In the genomic region with DNA sequence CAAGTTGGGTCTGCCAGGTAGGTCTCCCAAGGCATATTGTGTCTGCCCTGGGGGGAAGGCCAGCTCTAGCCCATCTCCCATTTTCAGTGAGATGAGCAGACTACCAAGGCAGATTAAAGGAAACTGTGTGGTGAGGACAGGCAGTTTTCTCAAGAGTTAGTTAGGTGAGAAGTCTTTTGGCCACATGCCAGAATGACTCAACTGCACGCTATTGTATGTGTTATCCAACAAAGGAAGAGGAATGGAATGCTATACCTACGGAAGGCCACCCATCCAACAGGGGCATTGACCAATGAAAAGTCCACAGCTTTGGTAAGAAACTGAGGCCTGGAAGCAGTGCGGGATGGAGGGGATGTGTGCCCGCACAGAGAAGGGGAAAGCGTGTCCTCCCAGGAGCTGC, we compare ENCODE assay signal across 14 cellular contexts.
DNase-seq lines count a peak whose midpoint lies in the region; TF ChIP-seq lines count a peak whose summit lies in the region.
"Had no signal": no experiment of that assay in that cellular context is flagged by ENCODE, and none has a peak within 500 bp of the region (broad histone marks: within the 10 kb centered on the region; RNA-seq: fewer than 3 reads in every experiment).

No MANE protein-coding gene starts in this region.

- H3K9ac ChIP-seq in OCI-LY3 (ENCODE audit: low read length) = no peak overlapping the region

- 0 out of 2 replicates have a peak overlapping the region, but pooled peaks have one; percentile 48 for H2AFZ ChIP-seq in OCI-LY3 (ENCODE audit: low read depth, low read length)

- peaks cover 6% of the 10 kb centered on the region; the same call in 1 of the 2 replicates for H3K27me3 ChIP-seq in OCI-LY3 (ENCODE audit: low read depth, low read length)
- H3K27me3 ChIP-seq: ascending aorta, stomach had no signal

- no peaks in the 10 kb centered on the region for H3K36me3 ChIP-seq in OCI-LY3 (replicated peaks; ENCODE audit: low read depth, low read length)
- H3K36me3 ChIP-seq: ascending aorta, HAP-1, prostate gland, stomach had no signal

- no peaks in the 10 kb centered on the region for H3K4me1 ChIP-seq in OCI-LY3 (ENCODE audit: low read length)
- H3K4me1 ChIP-seq: ascending aorta, HAP-1, prostate gland, stomach had no signal

- no peaks in the 10 kb centered on the region for H4K20me1 ChIP-seq in OCI-LY3 (ENCODE audit: insufficient read depth, low read length)

- H3K4me2 ChIP-seq in OCI-LY3 (ENCODE audit: low read length) = no peak overlapping the region

- no peak overlapping the region for H3K4me3 ChIP-seq in OCI-LY3 (ENCODE audit: low read length)
- H3K4me3 ChIP-seq: ascending aorta, HAP-1, prostate gland, stomach had no signal

- TF ChIP-seq CTCF in OCI-LY3 (IDR thresholded peaks at IDR 0.05; ENCODE audit: low read depth, low read length) = no peak

- H3K27ac ChIP-seq in OCI-LY3 (ENCODE audit: low read length) = no peak overlapping the region
- H3K27ac ChIP-seq: ascending aorta, prostate gland, stomach had no signal

- no peaks in the 10 kb centered on the region for H3K79me2 ChIP-seq in OCI-LY3 (ENCODE audit: low read length)

- peak; percentile 32 for DNase-seq in GM03348 (ENCODE audit: low spot score)
- peak; percentile 2 for DNase-seq in dermis blood vessel endothelial cell
- DNase-seq in non-pigmented ciliary epithelial cell (ENCODE audit: low read depth) = peak; percentile 63
- DNase-seq in AG20443 (ENCODE audit: low spot score) = no peak
- no peak for DNase-seq in 8988T
- no peak for DNase-seq in T1000 (lab: John Stamatoyannopoulos, UW)
- DNase-seq in iPS-NIHi7 (ENCODE audit: extremely low spot score) = no peak
- DNase-seq: activated CD4-positive, CD25-positive, alpha-beta regulatory T cell treated with anti-CD3 and anti-CD28 coated beads, Interleukin-2, amount 50 U/mL, for 72 hours; activated T-cell treated with anti-CD3 and anti-CD28 coated beads, Interleukin-2, amount 50 U/mL, for 72 hours; stomach had no signal

- H3K9me3 ChIP-seq in OCI-LY3 (ENCODE audit: insufficient read depth, low read length) = no peaks in the 10 kb centered on the region
- H3K9me3 ChIP-seq: ascending aorta, HAP-1, prostate gland, stomach had no signal

Comparison
In these comparisons a context has a peak if more than half of its experiments do, and no peak if none do; other contexts are left out.
1. DNase-seq: peak in GM03348 (single experiment), dermis blood vessel endothelial cell (single experiment) and non-pigmented ciliary epithelial cell (single experiment); none in AG20443 (single experiment), 8988T (single experiment), T1000 (single experiment) and iPS-NIHi7 (single experiment).